In the genomic region with DNA sequence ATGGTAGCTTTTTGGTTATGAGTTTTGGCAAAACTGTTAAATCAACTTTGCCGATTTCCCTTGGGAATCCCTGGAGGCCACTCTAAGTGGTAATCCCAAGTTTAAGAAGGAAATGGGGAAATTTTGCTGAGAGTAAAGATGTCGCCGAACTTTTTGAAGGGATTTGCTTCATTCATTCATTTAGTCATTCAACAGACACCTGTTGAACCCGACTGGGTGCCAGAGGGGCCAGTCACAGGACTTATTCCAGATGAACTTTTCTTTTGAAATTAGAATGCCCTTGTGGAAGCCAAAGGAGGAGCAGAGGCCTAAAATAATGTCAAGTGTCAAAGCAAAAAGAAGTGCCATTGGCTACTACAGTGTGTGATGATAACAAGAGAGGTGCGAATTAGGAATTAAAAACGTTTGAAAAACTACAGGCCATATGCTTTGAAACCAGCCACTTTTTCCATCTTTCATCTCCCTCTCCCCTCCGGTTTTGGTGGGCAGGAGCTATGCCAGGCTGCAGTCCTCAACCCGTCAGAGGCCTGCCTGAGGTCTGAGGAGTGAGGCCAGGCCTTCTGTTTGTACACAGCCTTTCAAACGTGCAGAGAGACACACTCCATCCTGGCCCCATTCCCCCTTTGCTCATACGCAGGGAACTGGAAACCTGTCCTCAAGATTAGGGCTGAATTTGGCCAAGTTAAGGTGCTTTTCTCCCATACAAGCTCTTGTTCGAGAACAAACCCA, we compare ENCODE assay signal across 29 cellular contexts.
DNase-seq lines count a peak whose midpoint lies in the region; ATAC-seq, FAIRE-seq and TF ChIP-seq lines count a peak whose summit lies in the region.
"Had no signal": no experiment of that assay in that cellular context is flagged by ENCODE, and none has a peak within 500 bp of the region (broad histone marks: within the 10 kb centered on the region; RNA-seq: fewer than 3 reads in every experiment).

No MANE protein-coding gene starts in this region.

- H3K4me1 ChIP-seq in H1 (replicated peaks in 1 of 4; ENCODE audit: control insufficient read depth in 3 of 4, insufficient read depth in 4 of 4, low read length in 3 of 4) = peaks cover 9 to 22% (median 13%) of the 10 kb centered on the region in 4 experiments
- H3K4me1 ChIP-seq in neuronal stem cell (ENCODE audit: control insufficient read depth in 2 of 2, insufficient read depth in 1 of 2, low read depth in 1 of 2, low read length in 2 of 2) = peaks cover 10% of the 10 kb centered on the region in 2 donors
- H3K4me1 ChIP-seq in aorta (ENCODE audit: control insufficient read depth in 1 of 2, insufficient read depth in 2 of 2, low read length in 2 of 2) = no peaks in the 10 kb centered on the region

- H2AFZ ChIP-seq in H1 (ENCODE audit: low read length) = no peak overlapping the region
- no peak overlapping the region for H2AFZ ChIP-seq in neuronal stem cell (ENCODE audit: low read length)

- CTCF ChIA-PET in H1 (lab: Charles Lee; ENCODE audit: partially characterized antibody) = interaction anchor here (0.5 to 6.9 kb wide), 9 partner anchors 13 to 1026 kb away, joined by 3 to 80 read pairs (median 4); no protein-coding TSS in a partner anchor

- intact Hi-C loops in aorta (cut with DNase I) = no loop called here

- H3K27ac ChIP-seq in H1 (ENCODE audit: low read depth, low read length) (no peak overlapping the region), neuronal stem cell (replicated peaks; ENCODE audit: low read length) (peak overlapping the region; percentile 2), aorta (ENCODE audit: low read depth in 1 of 2, low read length in 2 of 2) (no peak overlapping the region)
- H3K27ac ChIP-seq: 22Rv1, heart right ventricle, lower lobe of right lung, ovary, upper lobe of left lung had no signal

- ATAC-seq in T-helper 17 cell (no peak), aorta (ENCODE audit: low FRiP score) (no peak)
- ATAC-seq: activated CD8-positive, alpha-beta T cell treated with anti-CD3 and anti-CD28 coated beads for 36 hours; lower lobe of right lung; Panc1 had no signal

- no peak for TF ChIP-seq EP300 in H1 (IDR thresholded peaks at IDR 0.05; ENCODE audit: borderline replicate concordance in 1 of 2, low read depth in 2 of 2, low read length in 2 of 2)

- H3K23ac ChIP-seq in H1 (ENCODE audit: insufficient read length) = no peak overlapping the region
- H3K23ac ChIP-seq in neuronal stem cell (ENCODE audit: low read depth, low read length, poor library complexity) = no peak overlapping the region

- TF ChIP-seq POLR2A in H1 (IDR thresholded peaks at IDR 0.05; ENCODE audit: control extremely low read depth in 1 of 2, low read depth in 2 of 2, low read length in 2 of 2) (no peak), H54 (IDR thresholded peaks at IDR 0.05; ENCODE audit: low read depth, low read length) (no peak), GM12892 (IDR thresholded peaks at IDR 0.05; ENCODE audit: low read depth, low read length) (no peak)

- H3K79me1 ChIP-seq in H1 (ENCODE audit: low read depth, low read length) (no peaks in the 10 kb centered on the region), neuronal stem cell (ENCODE audit: low read depth, low read length) (no peaks in the 10 kb centered on the region)

- H3K4me2 ChIP-seq in H1 (ENCODE audit: insufficient read depth in 1 of 2, low read depth in 2 of 2, low read length in 2 of 2) (peak overlapping the region in 1 of 2 experiments; percentile 81; a peak in 1 of 4 replicates), neuronal stem cell (ENCODE audit: insufficient read depth, low read length, poor library complexity, severe bottlenecking) (no peak overlapping the region)

- no peaks in the 10 kb centered on the region for H3K9me3 ChIP-seq in T-helper 17 cell (ENCODE audit: control insufficient read depth, low read length, poor library complexity, severe bottlenecking)
- no peaks in the 10 kb centered on the region for H3K9me3 ChIP-seq in H1 (ENCODE audit: insufficient read depth in 2 of 2, low read depth in 1 of 2, low read length in 1 of 2)
- peaks cover 0 to 12% of the 10 kb centered on the region in 2 donors for H3K9me3 ChIP-seq in neuronal stem cell (replicated peaks in 1 of 2; ENCODE audit: control insufficient read depth in 2 of 2, insufficient read depth in 1 of 2, low read depth in 1 of 2, low read length in 2 of 2)
- no peaks in the 10 kb centered on the region for H3K9me3 ChIP-seq in aorta (ENCODE audit: control insufficient read depth, low read length)
- H3K9me3 ChIP-seq: heart right ventricle, lower lobe of right lung, ovary, upper lobe of left lung had no signal

- no peak overlapping the region for H3K56ac ChIP-seq in H1 (replicated peaks; ENCODE audit: insufficient read length, low read depth, low read length)

- TF ChIP-seq RAD21 in H1 (IDR thresholded peaks at IDR 0.05 in 1 of 2, conservative IDR thresholded peaks at IDR 0.05 in 1 of 2; ENCODE audit: low read depth in 2 of 2, low read length in 2 of 2) = no peak

- no peak overlapping the region for H4K5ac ChIP-seq in H1 (ENCODE audit: insufficient read length, low read depth, low read length)

- H3K4me3 Mint-ChIP-seq in T-helper 2 cell treated with Interferon-gamma antibody and Interleukin-4, amounts not matched to agents 5 μg/mL and 100 μg/mL, for 36 hours = peak overlapping the region; percentile 16
- H3K4me3 Mint-ChIP-seq in T-helper 17 cell = peak overlapping the region; percentile 79
- H3K4me3 Mint-ChIP-seq: activated CD4-positive, alpha-beta T cell treated with anti-CD3 and anti-CD28 coated beads for 36 hours; activated CD8-positive, alpha-beta T cell treated with anti-CD3 and anti-CD28 coated beads for 36 hours; nephron progenitor cell had no signal

- no peaks in the 10 kb centered on the region for H3K9me3 Mint-ChIP-seq in T-helper 2 cell treated with Interferon-gamma antibody and Interleukin-4, amounts not matched to agents 5 μg/mL and 100 μg/mL, for 36 hours
- H3K9me3 Mint-ChIP-seq: activated CD8-positive, alpha-beta T cell treated with anti-CD3 and anti-CD28 coated beads for 36 hours; activated T-helper 2 cell treated with anti-CD3 and anti-CD28 coated beads, Interferon-gamma antibody, Interleukin-2, Interleukin-4, amounts not matched to agents 10 μg/mL and 5 μg/mL and 100 μg/mL, durations not matched to agents 14 hours and 24 hours and 36 hours; stimulated activated effector memory CD8-positive, alpha-beta T cell treated with anti-CD3 and anti-CD28 coated beads, Interleukin-12 subunit alpha, Interleukin-12 subunit beta, amount 100 ng/mL, for 72 hours had no signal

- peaks cover 6% of the 10 kb centered on the region; the same call in 1 of the 2 replicates for H3K23me2 ChIP-seq in H1 (ENCODE audit: low read depth, low read length)

- no peak overlapping the region for H3K27ac Mint-ChIP-seq in T-helper 2 cell treated with Interferon-gamma antibody and Interleukin-4, amounts not matched to agents 5 μg/mL and 100 μg/mL, for 36 hours
- no peak overlapping the region for H3K27ac Mint-ChIP-seq in T-helper 17 cell
- H3K27ac Mint-ChIP-seq: activated CD4-positive, alpha-beta T cell treated with anti-CD3 and anti-CD28 coated beads for 36 hours; activated CD8-positive, alpha-beta T cell treated with anti-CD3 and anti-CD28 coated beads for 36 hours; activated T-helper 2 cell treated with anti-CD3 and anti-CD28 coated beads, Interferon-gamma antibody, Interleukin-2, Interleukin-4, amounts not matched to agents 10 μg/mL and 5 μg/mL and 100 μg/mL, durations not matched to agents 14 hours and 24 hours and 36 hours; CD14-positive monocyte; nephron progenitor cell; stimulated activated effector memory CD8-positive, alpha-beta T cell treated with anti-CD3 and anti-CD28 coated beads, Interleukin-12 subunit alpha, Interleukin-12 subunit beta, amount 100 ng/mL, for 72 hours had no signal

- H2BK120ac ChIP-seq in H1 (replicated peaks; ENCODE audit: low read depth, low read length) (no peak overlapping the region), neuronal stem cell (ENCODE audit: low read depth, low read length) (no peak overlapping the region)

- no peaks in the 10 kb centered on the region for H3K36me3 Mint-ChIP-seq in T-helper 2 cell treated with Interferon-gamma antibody and Interleukin-4, amounts not matched to agents 5 μg/mL and 100 μg/mL, for 36 hours (ENCODE audit: low read depth)
- no peaks in the 10 kb centered on the region for H3K36me3 Mint-ChIP-seq in T-helper 17 cell (ENCODE audit: low read depth)
- H3K36me3 Mint-ChIP-seq: CD14-positive monocyte; stimulated activated effector memory CD8-positive, alpha-beta T cell treated with anti-CD3 and anti-CD28 coated beads, Interleukin-12 subunit alpha, Interleukin-12 subunit beta, amount 100 ng/mL, for 72 hours had no signal

- H2BK15ac ChIP-seq in H1 (ENCODE audit: low read length) (peak overlapping the region; percentile 99; the same call in 1 of the 2 replicates), neuronal stem cell (ENCODE audit: low read length) (peak overlapping the region; percentile 8)

- H3K18ac ChIP-seq in H1 (ENCODE audit: extremely low read depth, low read length) (no peak overlapping the region; the same call in 1 of the 2 replicates), neuronal stem cell (ENCODE audit: low read length) (no peak overlapping the region)

- H4K91ac ChIP-seq in H1 (replicated peaks; ENCODE audit: insufficient read length, low read length) (peak overlapping the region; percentile 61), neuronal stem cell (ENCODE audit: low read depth, low read length, poor library complexity) (no peak overlapping the region)

- FAIRE-seq in H1 (lab: Jason Lieb, UNC) (no peak), H54 (lab: Jason Lieb, UNC) (no peak), GM12892 (lab: Jason Lieb, UNC) (no peak)
- FAIRE-seq: endothelial cell of umbilical vein, frontal cortex, GM12891 had no signal

- 86% methylated on average over 11 of the region's 11 CpGs; no CpG with 5 or more reads in 1 of the 2 experiments for WGBS in H1 (ENCODE audit: extremely low coverage in 1 of 2, insufficient coverage in 1 of 2, insufficient read length in 1 of 2, insufficient replicate concordance in 2 of 2, low coverage in 1 of 2, low lambda C conversion rate in 2 of 2, missing lambda C conversion rate in 1 of 2), 2 experiments
- WGBS in neuronal stem cell (ENCODE audit: extremely low coverage in 2 of 2, insufficient read length in 2 of 2, insufficient replicate concordance in 1 of 2), 2 donors = no CpG with 5 or more reads among the region's 11 CpGs
- WGBS in aorta, 2 donors = 91% methylated on average over 11 of the region's 11 CpGs

- H2BK20ac ChIP-seq in H1 (ENCODE audit: low read length) = peak overlapping the region; percentile 89

- H3K36me3 ChIP-seq in H1 (ENCODE audit: control insufficient read depth in 2 of 4, insufficient read depth in 4 of 4, low read length in 3 of 4) = no peaks in the 10 kb centered on the region
- no peaks in the 10 kb centered on the region for H3K36me3 ChIP-seq in neuronal stem cell (replicated peaks in 1 of 2; ENCODE audit: control insufficient read depth in 2 of 2, insufficient read depth in 2 of 2, low read length in 2 of 2)
- no peaks in the 10 kb centered on the region for H3K36me3 ChIP-seq in aorta (ENCODE audit: control insufficient read depth in 1 of 2, insufficient read depth in 2 of 2, low read length in 1 of 2)
- H3K36me3 ChIP-seq: heart right ventricle, lower lobe of right lung, ovary, upper lobe of left lung had no signal

- H3K9ac ChIP-seq in H1 (replicated peaks in 1 of 4; ENCODE audit: extremely low read depth in 1 of 4, low read depth in 3 of 4, low read length in 3 of 4) (no peak overlapping the region), neuronal stem cell (ENCODE audit: low read depth, low read length, poor library complexity) (no peak overlapping the region)

- H2BK5ac ChIP-seq in H1 (ENCODE audit: low read depth, low read length) = 0 out of 2 replicates have a peak overlapping the region, but pooled peaks have one; percentile 32
- no peak overlapping the region for H2BK5ac ChIP-seq in neuronal stem cell (ENCODE audit: low read length)

- POLR2A ChIA-PET in H1 (lab: Charles Lee; ENCODE audit: partially characterized antibody) = interaction anchor here (0.6 to 1.8 kb wide), 4 partner anchors 22 to 210 kb away, joined by 3 to 4 read pairs (median 4); no protein-coding TSS in a partner anchor

- no peak for DNase-seq in T-helper 2 cell treated with Interferon-gamma antibody and Interleukin-4, amounts not matched to agents 5 μg/mL and 100 μg/mL, for 36 hours (ENCODE audit: low spot score)
- no peak for DNase-seq in T-helper 2 cell
- no peak for DNase-seq in T-helper 17 cell
- DNase-seq in H1 (ENCODE audit: low read depth in 1 of 2, low spot score in 2 of 2) = no peak
- no peak for DNase-seq in neuronal stem cell (ENCODE audit: low spot score)
- no peak for DNase-seq in aorta
- DNase-seq in H54 (ENCODE audit: insufficient read length, low spot score) = no peak
- no peak for DNase-seq in GM12892 (ENCODE audit: insufficient read length)
- DNase-seq: activated CD4-positive, alpha-beta T cell treated with anti-CD3 and anti-CD28 coated beads for 36 hours; activated CD8-positive, alpha-beta memory T cell treated with anti-CD3 and anti-CD28 coated beads, Interleukin-2, amount 50 U/mL, for 48 hours; activated CD8-positive, alpha-beta T cell treated with anti-CD3 and anti-CD28 coated beads for 36 hours; heart right ventricle; kidney glomerular epithelial cell; lower lobe of right lung; NCI-H1048; NCI-H446 treated with DMSO at 0.1 percent for 48 hours; NCI-H774; nephron progenitor cell; ovary; Right ventricle myocardium superior had no signal

- peaks cover 6% of the 10 kb centered on the region for H3K4me1 Mint-ChIP-seq in T-helper 2 cell treated with Interferon-gamma antibody and Interleukin-4, amounts not matched to agents 5 μg/mL and 100 μg/mL, for 36 hours (ENCODE audit: low read depth)
- peaks cover 15% of the 10 kb centered on the region for H3K4me1 Mint-ChIP-seq in T-helper 17 cell

- no peak for TF ChIP-seq CTCF in H1 (IDR thresholded peaks at IDR 0.05; ENCODE audit: control extremely low read depth in 1 of 3, insufficient read depth in 1 of 3, low read depth in 1 of 3, low read length in 3 of 3)

- H3K27me3 Mint-ChIP-seq in T-helper 2 cell treated with Interferon-gamma antibody and Interleukin-4, amounts not matched to agents 5 μg/mL and 100 μg/mL, for 36 hours (ENCODE audit: low read depth) = peaks cover 69% of the 10 kb centered on the region
- H3K27me3 Mint-ChIP-seq in T-helper 17 cell = peaks cover 54% of the 10 kb centered on the region

- H2AK5ac ChIP-seq in H1 (ENCODE audit: low read depth, low read length) (peak overlapping the region; percentile 8; the same call in 1 of the 2 replicates), neuronal stem cell (ENCODE audit: low read depth, low read length) (no peak overlapping the region)

- H3K79me2 ChIP-seq in H1 (ENCODE audit: control insufficient read depth in 1 of 2, insufficient read depth in 2 of 2, low read length in 2 of 2) = no peaks in the 10 kb centered on the region

- no peaks in the 10 kb centered on the region for H4K20me1 ChIP-seq in H1 (replicated peaks in 1 of 2; ENCODE audit: control insufficient read depth in 1 of 2, insufficient read depth in 2 of 2, low read length in 2 of 2)

- H2BK12ac ChIP-seq in H1 (ENCODE audit: low read depth, low read length) (peak overlapping the region; percentile 92), neuronal stem cell (ENCODE audit: low read length) (no peak overlapping the region)

- H3K14ac ChIP-seq in H1 (ENCODE audit: insufficient read length) (no peak overlapping the region), neuronal stem cell (ENCODE audit: low read length) (no peak overlapping the region)

- peaks cover 0 to 24% (median 19%) of the 10 kb centered on the region in 4 experiments; a peak in 5 of 7 replicates for H3K27me3 ChIP-seq in H1 (replicated peaks in 1 of 4; ENCODE audit: control insufficient read depth in 3 of 4, extremely low read depth in 1 of 4, insufficient read depth in 3 of 4, low read length in 3 of 4)
- peaks cover 0 to 14% (median 0%) of the 10 kb centered on the region in 3 experiments for H3K27me3 ChIP-seq in neuronal stem cell (ENCODE audit: control insufficient read depth in 3 of 3, insufficient read depth in 3 of 3, low read depth in 1 of 3, low read length in 3 of 3)
- H3K27me3 ChIP-seq in aorta (ENCODE audit: control insufficient read depth in 1 of 2, insufficient read depth in 2 of 2, low read length in 1 of 2) = peaks cover 0 to 3% of the 10 kb centered on the region in 2 donors

- H3K4ac ChIP-seq in H1 (replicated peaks; ENCODE audit: insufficient read length, low read depth, low read length) = peak overlapping the region; percentile 39
- no peak overlapping the region for H3K4ac ChIP-seq in neuronal stem cell (ENCODE audit: low read length)

- no peak overlapping the region for H3K4me3 ChIP-seq in H1 (ENCODE audit: extremely low read depth in 1 of 4, insufficient read depth in 2 of 4, low read depth in 3 of 4, low read length in 4 of 4)
- H3K4me3 ChIP-seq in neuronal stem cell (ENCODE audit: low read length in 2 of 2) = no peak overlapping the region
- H3K4me3 ChIP-seq in aorta (ENCODE audit: low read length in 2 of 2) = no peak overlapping the region
- H3K4me3 ChIP-seq: lower lobe of right lung, ovary had no signal

- no peak overlapping the region for H4K8ac ChIP-seq in H1 (ENCODE audit: extremely low read depth, insufficient read depth, low read length)
- no peak overlapping the region for H4K8ac ChIP-seq in neuronal stem cell (ENCODE audit: low read depth, low read length)
